2 cellular contexts compared by ENCODE assay signal in genomic region chr11:1931791-1932480, GRCh38.
TF ChIP-seq lines count a peak whose summit lies in the region.

No MANE protein-coding gene starts in this region.

TF ChIP-seq in SK-N-SH, 30 proteins besides CTCF, POLR2A, EP300 and RAD21:
- TF ChIP-seq MEF2A (IDR thresholded peaks at IDR 0.05; ENCODE audit: borderline replicate concordance, low read depth): no peak
- TF ChIP-seq NRF1 (IDR thresholded peaks at IDR 0.05; ENCODE audit: low read depth, low read length): no peak
- TF ChIP-seq TEAD4 (IDR thresholded peaks at IDR 0.05; ENCODE audit: borderline replicate concordance, insufficient read depth): no peak
- TF ChIP-seq SIN3A (IDR thresholded peaks at IDR 0.05; ENCODE audit: borderline replicate concordance, low read depth, low read length): no peak
- TF ChIP-seq RCOR1 (IDR thresholded peaks at IDR 0.05; ENCODE audit: low read length): no peak
- no peak for TF ChIP-seq ELF1 (IDR thresholded peaks at IDR 0.05)
- TF ChIP-seq USF2 (IDR thresholded peaks at IDR 0.05; ENCODE audit: borderline replicate concordance, low read depth, low read length): no peak
- no peak for TF ChIP-seq NFIC (IDR thresholded peaks at IDR 0.05; ENCODE audit: borderline replicate concordance)
- TF ChIP-seq, protein P1, sequence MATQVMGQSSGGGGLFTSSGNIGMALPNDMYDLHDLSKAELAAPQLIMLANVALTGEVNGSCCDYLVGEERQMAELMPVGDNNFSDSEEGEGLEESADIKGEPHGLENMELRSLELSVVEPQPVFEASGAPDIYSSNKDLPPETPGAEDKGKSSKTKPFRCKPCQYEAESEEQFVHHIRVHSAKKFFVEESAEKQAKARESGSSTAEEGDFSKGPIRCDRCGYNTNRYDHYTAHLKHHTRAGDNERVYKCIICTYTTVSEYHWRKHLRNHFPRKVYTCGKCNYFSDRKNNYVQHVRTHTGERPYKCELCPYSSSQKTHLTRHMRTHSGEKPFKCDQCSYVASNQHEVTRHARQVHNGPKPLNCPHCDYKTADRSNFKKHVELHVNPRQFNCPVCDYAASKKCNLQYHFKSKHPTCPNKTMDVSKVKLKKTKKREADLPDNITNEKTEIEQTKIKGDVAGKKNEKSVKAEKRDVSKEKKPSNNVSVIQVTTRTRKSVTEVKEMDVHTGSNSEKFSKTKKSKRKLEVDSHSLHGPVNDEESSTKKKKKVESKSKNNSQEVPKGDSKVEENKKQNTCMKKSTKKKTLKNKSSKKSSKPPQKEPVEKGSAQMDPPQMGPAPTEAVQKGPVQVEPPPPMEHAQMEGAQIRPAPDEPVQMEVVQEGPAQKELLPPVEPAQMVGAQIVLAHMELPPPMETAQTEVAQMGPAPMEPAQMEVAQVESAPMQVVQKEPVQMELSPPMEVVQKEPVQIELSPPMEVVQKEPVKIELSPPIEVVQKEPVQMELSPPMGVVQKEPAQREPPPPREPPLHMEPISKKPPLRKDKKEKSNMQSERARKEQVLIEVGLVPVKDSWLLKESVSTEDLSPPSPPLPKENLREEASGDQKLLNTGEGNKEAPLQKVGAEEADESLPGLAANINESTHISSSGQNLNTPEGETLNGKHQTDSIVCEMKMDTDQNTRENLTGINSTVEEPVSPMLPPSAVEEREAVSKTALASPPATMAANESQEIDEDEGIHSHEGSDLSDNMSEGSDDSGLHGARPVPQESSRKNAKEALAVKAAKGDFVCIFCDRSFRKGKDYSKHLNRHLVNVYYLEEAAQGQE (IDR thresholded peaks at IDR 0.05; ENCODE audit: low read depth, low read length): no peak
- TF ChIP-seq EZH2phosphoT487 (IDR thresholded peaks at IDR 0.05; ENCODE audit: borderline replicate concordance, low read depth): no peak
- TF ChIP-seq FOXM1 (IDR thresholded peaks at IDR 0.05; ENCODE audit: low read depth): no peak
- no peak for TF ChIP-seq GABPA (IDR thresholded peaks at IDR 0.05; ENCODE audit: low read depth)
- TF ChIP-seq IRF3 (IDR thresholded peaks at IDR 0.05; ENCODE audit: low read depth, low read length): no peak
- no peak for TF ChIP-seq POLR2AphosphoS5 (IDR thresholded peaks at IDR 0.05; ENCODE audit: low read depth, low read length)
- no peak for TF ChIP-seq FOSL2 (IDR thresholded peaks at IDR 0.05; ENCODE audit: borderline replicate concordance, low read depth)
- no peak for TF ChIP-seq MXI1 (IDR thresholded peaks at IDR 0.05; ENCODE audit: low read depth, low read length)
- TF ChIP-seq SMC3 (IDR thresholded peaks at IDR 0.05; ENCODE audit: low read depth, low read length): no peak
- TF ChIP-seq, protein P2, sequence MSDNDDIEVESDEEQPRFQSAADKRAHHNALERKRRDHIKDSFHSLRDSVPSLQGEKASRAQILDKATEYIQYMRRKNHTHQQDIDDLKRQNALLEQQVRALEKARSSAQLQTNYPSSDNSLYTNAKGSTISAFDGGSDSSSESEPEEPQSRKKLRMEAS (IDR thresholded peaks at IDR 0.05; ENCODE audit: low read depth): no peak
- TF ChIP-seq, protein P3, sequence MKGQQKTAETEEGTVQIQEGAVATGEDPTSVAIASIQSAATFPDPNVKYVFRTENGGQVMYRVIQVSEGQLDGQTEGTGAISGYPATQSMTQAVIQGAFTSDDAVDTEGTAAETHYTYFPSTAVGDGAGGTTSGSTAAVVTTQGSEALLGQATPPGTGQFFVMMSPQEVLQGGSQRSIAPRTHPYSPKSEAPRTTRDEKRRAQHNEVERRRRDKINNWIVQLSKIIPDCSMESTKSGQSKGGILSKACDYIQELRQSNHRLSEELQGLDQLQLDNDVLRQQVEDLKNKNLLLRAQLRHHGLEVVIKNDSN (IDR thresholded peaks at IDR 0.05; ENCODE audit: borderline replicate concordance, low read depth): no peak

TF ChIP-seq in SK-N-SH treated with all-trans-retinoic acid at 6 μM for 48 hours, 23 proteins besides CTCF, POLR2A, EP300 and RAD21:
- TF ChIP-seq GLIS3 (CRISPR knock-in tag; IDR thresholded peaks at IDR 0.05) (no peak), ARNTL (CRISPR knock-in tag; IDR thresholded peaks at IDR 0.05; ENCODE audit: borderline replicate concordance, low read depth) (no peak), CSDC2 (CRISPR knock-in tag; IDR thresholded peaks at IDR 0.05) (no peak), TCF4 (CRISPR knock-in tag; IDR thresholded peaks at IDR 0.05; ENCODE audit: borderline replicate concordance) (no peak), ESRRG (CRISPR knock-in tag; IDR thresholded peaks at IDR 0.05) (no peak), BACH2 (CRISPR knock-in tag; IDR thresholded peaks at IDR 0.05; ENCODE audit: borderline replicate concordance) (no peak), RARB (CRISPR knock-in tag; IDR thresholded peaks at IDR 0.05) (no peak), ZNF70 (CRISPR knock-in tag; IDR thresholded peaks at IDR 0.05) (no peak), SNAI2 (CRISPR knock-in tag; IDR thresholded peaks at IDR 0.05) (no peak), ISL1 (CRISPR knock-in tag; IDR thresholded peaks at IDR 0.05) (no peak), PPARA (CRISPR knock-in tag; IDR thresholded peaks at IDR 0.05; ENCODE audit: borderline replicate concordance) (no peak), TOX (CRISPR knock-in tag; IDR thresholded peaks at IDR 0.05; ENCODE audit: borderline replicate concordance) (no peak), ZNF565 (CRISPR knock-in tag; conservative IDR thresholded peaks at IDR 0.05; ENCODE audit: low read depth) (no peak), CREB5 (CRISPR knock-in tag; IDR thresholded peaks at IDR 0.05; ENCODE audit: low read depth) (no peak), ZFP3 (CRISPR knock-in tag; IDR thresholded peaks at IDR 0.05) (no peak)
- TF ChIP-seq, protein P4, sequence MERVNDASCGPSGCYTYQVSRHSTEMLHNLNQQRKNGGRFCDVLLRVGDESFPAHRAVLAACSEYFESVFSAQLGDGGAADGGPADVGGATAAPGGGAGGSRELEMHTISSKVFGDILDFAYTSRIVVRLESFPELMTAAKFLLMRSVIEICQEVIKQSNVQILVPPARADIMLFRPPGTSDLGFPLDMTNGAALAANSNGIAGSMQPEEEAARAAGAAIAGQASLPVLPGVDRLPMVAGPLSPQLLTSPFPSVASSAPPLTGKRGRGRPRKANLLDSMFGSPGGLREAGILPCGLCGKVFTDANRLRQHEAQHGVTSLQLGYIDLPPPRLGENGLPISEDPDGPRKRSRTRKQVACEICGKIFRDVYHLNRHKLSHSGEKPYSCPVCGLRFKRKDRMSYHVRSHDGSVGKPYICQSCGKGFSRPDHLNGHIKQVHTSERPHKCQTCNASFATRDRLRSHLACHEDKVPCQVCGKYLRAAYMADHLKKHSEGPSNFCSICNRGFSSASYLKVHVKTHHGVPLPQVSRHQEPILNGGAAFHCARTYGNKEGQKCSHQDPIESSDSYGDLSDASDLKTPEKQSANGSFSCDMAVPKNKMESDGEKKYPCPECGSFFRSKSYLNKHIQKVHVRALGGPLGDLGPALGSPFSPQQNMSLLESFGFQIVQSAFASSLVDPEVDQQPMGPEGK (CRISPR knock-in tag; IDR thresholded peaks at IDR 0.05; ENCODE audit: borderline replicate concordance): no peak
- TF ChIP-seq, protein P5, sequence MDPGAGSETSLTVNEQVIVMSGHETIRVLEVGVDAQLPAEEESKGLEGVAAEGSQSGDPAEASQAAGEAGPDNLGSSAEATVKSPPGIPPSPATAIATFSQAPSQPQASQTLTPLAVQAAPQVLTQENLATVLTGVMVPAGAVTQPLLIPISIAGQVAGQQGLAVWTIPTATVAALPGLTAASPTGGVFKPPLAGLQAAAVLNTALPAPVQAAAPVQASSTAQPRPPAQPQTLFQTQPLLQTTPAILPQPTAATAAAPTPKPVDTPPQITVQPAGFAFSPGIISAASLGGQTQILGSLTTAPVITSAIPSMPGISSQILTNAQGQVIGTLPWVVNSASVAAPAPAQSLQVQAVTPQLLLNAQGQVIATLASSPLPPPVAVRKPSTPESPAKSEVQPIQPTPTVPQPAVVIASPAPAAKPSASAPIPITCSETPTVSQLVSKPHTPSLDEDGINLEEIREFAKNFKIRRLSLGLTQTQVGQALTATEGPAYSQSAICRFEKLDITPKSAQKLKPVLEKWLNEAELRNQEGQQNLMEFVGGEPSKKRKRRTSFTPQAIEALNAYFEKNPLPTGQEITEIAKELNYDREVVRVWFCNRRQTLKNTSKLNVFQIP (CRISPR knock-in tag; IDR thresholded peaks at IDR 0.05; ENCODE audit: borderline replicate concordance, low read depth): no peak
